ENCODE assay signal across 8 cellular contexts in genomic region chr12:120292411-120292660, GRCh38. TPM values are rescaled to one million over a fixed set of nuclear protein-coding genes. Genes with fewer than 3 reads are reported as not detected.
A peak's percentile ranks its signal among the peaks of the same experiment; 100 is the strongest.
DNase-seq lines count a peak whose midpoint lies in the region; ATAC-seq and TF ChIP-seq lines count a peak whose summit lies in the region.

No MANE protein-coding gene starts in this region.

- H3K27ac Mint-ChIP-seq in naive B cell: no peak overlapping the region
- H3K27ac Mint-ChIP-seq in CD14-positive monocyte: no peak overlapping the region

- H3K4me1 Mint-ChIP-seq in naive B cell (peaks cover 0 to 5% (median 4%) of the 10 kb centered on the region in 3 donors), CD14-positive monocyte (no peaks in the 10 kb centered on the region)

- intact Hi-C loops in CD14-positive monocyte (cut with micrococcal nuclease): no loop called here

- TF ChIP-seq CTCF in CD14-positive monocyte (IDR thresholded peaks at IDR 0.05): no peak

- H3K36me3 Mint-ChIP-seq in naive B cell (no peaks in the 10 kb centered on the region), CD14-positive monocyte (no peaks in the 10 kb centered on the region)

- H3K27ac ChIP-seq in caudate nucleus (ENCODE audit: low read depth, low read length): peak overlapping the region; percentile 100

- H3K9me3 Mint-ChIP-seq in naive B cell (no peaks in the 10 kb centered on the region), CD14-positive monocyte (no peaks in the 10 kb centered on the region)

- H3K4me3 Mint-ChIP-seq in naive B cell (no peak overlapping the region), CD14-positive monocyte (no peak overlapping the region)

- DNase-seq in caudate nucleus (lab: John Stamatoyannopoulos, UW) (no peak), naive B cell (no peak), CD14-positive monocyte (ENCODE audit: low spot score) (no peak)

- ATAC-seq in GM18511 (IDR thresholded peaks at IDR 0.05; ENCODE audit: unreplicated experiment): peak; percentile 12
- ATAC-seq in HG03064 (IDR thresholded peaks at IDR 0.05; ENCODE audit: low read depth, unreplicated experiment): peak; percentile 5
- peak; percentile 0 to 1 for ATAC-seq in naive B cell (ENCODE audit: low read depth in 2 of 2)
- no peak for ATAC-seq in GM18909 (IDR thresholded peaks at IDR 0.05; ENCODE audit: poor library complexity, unreplicated experiment)
- ATAC-seq in HG03135 (IDR thresholded peaks at IDR 0.05; ENCODE audit: unreplicated experiment): no peak
- ATAC-seq in HG02973 (IDR thresholded peaks at IDR 0.05; ENCODE audit: unreplicated experiment): no peak

- H3K27me3 Mint-ChIP-seq in naive B cell (no peaks in the 10 kb centered on the region), CD14-positive monocyte (ENCODE audit: low read depth in 3 of 3) (peaks cover 2 to 3% (median 2%) of the 10 kb centered on the region in 3 donors)

RNA-seq across cellular contexts. Expression of gene RNU4-2, which starts 0.6 kb away (rescaled TPM):
- polyA plus RNA-seq in naive B cell (ENCODE audit: low read depth in 6 of 6) (100 to 1,000 TPM in 1 of 6 donors, 10 to 100 TPM in 1, not detected in 4; 82.0 to 107 TPM), CD14-positive monocyte (10 to 100 TPM in 1 of 2 donors, not detected in 1; 52.3 TPM)

RNA-seq across cellular contexts. Expression of gene RNU4-1, which starts 0.7 kb away (rescaled TPM):
- polyA plus RNA-seq in naive B cell (ENCODE audit: low read depth in 6 of 6) (not detected), CD14-positive monocyte (not detected)

RNA-seq across cellular contexts. Expression of gene SIRT4, which starts 9.8 kb away (rescaled TPM):
- 1 to 10 TPM; 1.3 to 4.3 (median 1.4) TPM for polyA plus RNA-seq in naive B cell (ENCODE audit: low read depth in 6 of 6)
- polyA plus RNA-seq in CD14-positive monocyte: under 1 TPM; 0.30 to 0.72 TPM

RNA-seq across cellular contexts. Expression of gene PXN, which starts 26.8 kb away (rescaled TPM):
- polyA plus RNA-seq in naive B cell (ENCODE audit: low read depth in 6 of 6) (1 to 10 TPM in 5 of 6 donors, under 1 TPM in 1; 0.95 to 6.0 (median 3.7) TPM), CD14-positive monocyte (10 to 100 TPM; 62.5 to 98.4 TPM)

RNA-seq across cellular contexts. Expression of gene PLA2G1B, which starts 35.2 kb away (rescaled TPM):
- polyA plus RNA-seq in naive B cell (ENCODE audit: low read depth in 6 of 6) (not detected), CD14-positive monocyte (not detected)

Comparison
In these comparisons a context has a peak if more than half of its experiments do, and no peak if none do; other contexts are left out.
1. ATAC-seq: peak in GM18511 (single experiment), HG03064 (single experiment) and naive B cell (2 of 2); none in GM18909 (single experiment), HG03135 (single experiment) and HG02973 (single experiment).